17 cellular contexts compared by ENCODE assay signal in genomic region chr22:26615149-26615548, GRCh38. TPM values are rescaled to one million over a fixed set of nuclear protein-coding genes. Genes with fewer than 3 reads are reported as not detected.
DNase-seq lines count a peak whose midpoint lies in the region; ATAC-seq, FAIRE-seq and TF ChIP-seq lines count a peak whose summit lies in the region.
"Had no signal": no experiment of that assay in that cellular context is flagged by ENCODE, and none has a peak within 500 bp of the region (broad histone marks: within the 10 kb centered on the region; RNA-seq: fewer than 3 reads in every experiment).

No MANE protein-coding gene starts in this region.

- no peaks in the 10 kb centered on the region for H3K27me3 ChIP-seq in GM12878 (replicated peaks in 1 of 2; ENCODE audit: control insufficient read depth in 2 of 2, insufficient read depth in 2 of 2, low read length in 1 of 2)

- 16% methylated on average over 5 of the region's 5 CpGs for WGBS in GM12878 (ENCODE audit: insufficient coverage, insufficient replicate concordance, low lambda C conversion rate, missing lambda C conversion rate)

- DNase-seq in GM12864 (ENCODE audit: low read depth) (peak; percentile 64), GM12878 (ENCODE audit: low read depth, low spot score) (peak; percentile 48), RCC 7860 (ENCODE audit: low spot score) (no peak), NCI-H1436 (lab: John Stamatoyannopoulos, UW) (no peak), coronary artery (ENCODE audit: low spot score) (no peak)
- DNase-seq in activated naive CD4-positive, alpha-beta T cell treated with anti-CD3 and anti-CD28 coated beads, Interleukin-2, amount 50 U/mL, for 72 hours (ENCODE audit: low spot score in 2 of 2): no peak
- DNase-seq: activated CD4-positive, alpha-beta T cell treated with anti-CD3 and anti-CD28 coated beads for 4 hours; activated gamma-delta T cell; glutamatergic neuron; NCI-H2081; stimulated activated CD4-positive, alpha-beta T cell treated with anti-CD3 and anti-CD28 coated beads, Interleukin-4, amount 100 ng/mL, for 4 hours had no signal

- no TSS peak for BruUV-seq in GM12878 (replicated peaks; lab: Mats Ljungman, UMichigan)

- no peak for TF ChIP-seq POLR2A in GM12878 (IDR thresholded peaks at IDR 0.05; ENCODE audit: low read depth, low read length)

- no peaks in the 10 kb centered on the region for H3K36me3 ChIP-seq in GM12878 (ENCODE audit: control insufficient read depth in 2 of 2, insufficient read depth in 2 of 2, low read length in 1 of 2)
- H3K36me3 ChIP-seq: HAP-1 had no signal

- no peak overlapping the region for H3K4me3 ChIP-seq in GM12864 (ENCODE audit: low read depth, low read length)
- H3K4me3 ChIP-seq in GM12878: no peak overlapping the region
- no peak overlapping the region for H3K4me3 ChIP-seq in coronary artery
- H3K4me3 ChIP-seq: HAP-1 had no signal

- no peaks in the 10 kb centered on the region for H3K9me3 Mint-ChIP-seq in activated naive CD4-positive, alpha-beta T cell treated with anti-CD3 and anti-CD28 coated beads, Interleukin-2, amount 50 U/mL, for 72 hours
- H3K9me3 Mint-ChIP-seq: stimulated activated naive CD8-positive, alpha-beta T cell treated with anti-CD3 and anti-CD28 coated beads, Interleukin-15, Interleukin-2, amounts not matched to agents 100 ng/mL and 50 ng/mL, for 24 hours; T-cell had no signal

- SMC1A ChIA-PET in GM12878 (lab: Charles Lee; ENCODE audit: uncharacterized antibody, unreplicated experiment): interaction anchor here (1.1 kb wide), 1 partner anchor 9 kb away, joined by 3 read pairs; no protein-coding TSS in a partner anchor

- intact Hi-C loops in GM12878 (cut with micrococcal nuclease; ENCODE audit: unreplicated experiment): no loop called here

- peak; percentile 15 to 79; a peak in 2 of 4 replicates for TF ChIP-seq EP300 in GM12878 (IDR thresholded peaks at IDR 0.05; ENCODE audit: borderline replicate concordance in 1 of 2, control insufficient read depth in 1 of 2, low read depth in 2 of 2, low read length in 2 of 2)

- no peak for TF ChIP-seq CTCF in GM12864 (IDR thresholded peaks at IDR 0.05; ENCODE audit: low read depth, low read length, missing control alignments)
- TF ChIP-seq CTCF in GM12878 (IDR thresholded peaks at IDR 0.05 in 2 of 3, conservative IDR thresholded peaks at IDR 0.05 in 1 of 3; ENCODE audit: control insufficient read depth in 2 of 3, extremely low read depth in 1 of 3, insufficient read depth in 1 of 3, low read depth in 3 of 3, low read length in 3 of 3): no peak
- TF ChIP-seq CTCF in coronary artery (IDR thresholded peaks at IDR 0.05): no peak

- H3K4me1 ChIP-seq in GM12878 (ENCODE audit: control insufficient read depth, insufficient read depth, low read length): peaks cover 29% of the 10 kb centered on the region
- H3K4me1 ChIP-seq: HAP-1 had no signal

- no peaks in the 10 kb centered on the region for H3K36me3 Mint-ChIP-seq in activated naive CD4-positive, alpha-beta T cell treated with anti-CD3 and anti-CD28 coated beads, Interleukin-2, amount 50 U/mL, for 72 hours
- H3K36me3 Mint-ChIP-seq: T-cell had no signal

- no peak for TF ChIP-seq RAD21 in GM12878 (IDR thresholded peaks at IDR 0.05; ENCODE audit: insufficient read depth, low read depth, low read length)

- CTCF ChIA-PET in GM12878 (lab: Yijun Ruan, JAX): no interaction called here

- in situ Hi-C loops in GM12878 (cut with MboI): no loop called here

- H3K79me2 ChIP-seq in GM12878 (ENCODE audit: control insufficient read depth, insufficient read depth, low read length): no peaks in the 10 kb centered on the region

- H3K27ac ChIP-seq in GM12878 (ENCODE audit: control insufficient read depth, insufficient read depth) (no peak overlapping the region), coronary artery (no peak overlapping the region)

- peak overlapping the region; percentile 17; the same call in 1 of the 2 replicates for H3K4me2 ChIP-seq in GM12878 (ENCODE audit: control insufficient read depth, insufficient read depth)

- H3K9ac ChIP-seq in GM12878 (ENCODE audit: control insufficient read depth, insufficient read depth, low read length): no peak overlapping the region

- ATAC-seq in GM19452 (IDR thresholded peaks at IDR 0.05; ENCODE audit: unreplicated experiment) (peak; percentile 63), HG03378 (IDR thresholded peaks at IDR 0.05; ENCODE audit: unreplicated experiment) (peak; percentile 54), GM12878 (peak; percentile 61)
- ATAC-seq in activated naive CD4-positive, alpha-beta T cell treated with anti-CD3 and anti-CD28 coated beads, Interleukin-2, amount 50 U/mL, for 72 hours: no peak
- ATAC-seq: T-cell had no signal

- H3K9me3 ChIP-seq in GM12878 (replicated peaks; ENCODE audit: control insufficient read depth, insufficient read depth, low read length): no peaks in the 10 kb centered on the region
- H3K9me3 ChIP-seq: HAP-1 had no signal

- peak overlapping the region; percentile 20; the same call in 1 of the 2 replicates for H2AFZ ChIP-seq in GM12878 (ENCODE audit: control insufficient read depth, low read depth, low read length)

- H4K20me1 ChIP-seq in GM12878 (ENCODE audit: control insufficient read depth, insufficient read depth): no peaks in the 10 kb centered on the region

- FAIRE-seq in GM12878 (lab: Jason Lieb, UNC) (no peak), RCC 7860 (lab: Jason Lieb, UNC) (no peak)

- POLR2A ChIA-PET in GM12878 (lab: Charles Lee): no interaction called here

- no peak overlapping the region for H3K27ac Mint-ChIP-seq in activated naive CD4-positive, alpha-beta T cell treated with anti-CD3 and anti-CD28 coated beads, Interleukin-2, amount 50 U/mL, for 72 hours
- H3K27ac Mint-ChIP-seq: stimulated activated naive CD8-positive, alpha-beta T cell treated with anti-CD3 and anti-CD28 coated beads, Interleukin-15, Interleukin-2, amounts not matched to agents 100 ng/mL and 50 ng/mL, for 24 hours; T-cell had no signal

- RAD21 ChIA-PET in GM12878 (lab: Charles Lee; ENCODE audit: unreplicated experiment): interaction anchor here (0.7 to 1.0 kb wide), 2 partner anchors 23 to 285 kb away, joined by 3 read pairs; no protein-coding TSS in a partner anchor

RNA-seq across cellular contexts. Expression of gene CRYBB1, which starts 2.7 kb away (rescaled TPM):
- not detected in 2 replicates for total RNA-seq in GM12878 (2013; cell fraction: nucleolus; rRNA removed)
- total RNA-seq in GM12878 (2014; rRNA removed) (0.11 TPM in 1 of 2 replicates, not detected in the other), GM12878 (2014; rRNA removed; fragmentation: Illumina TruSeq; extraction: Trizol) (not detected in 2 replicates), GM12878 (2021) (0.64 TPM in 1 of 2 replicates, not detected in the other)
- polyA plus RNA-seq in GM12878 (2011; ENCODE audit: low read depth): not detected
- polyA plus RNA-seq in GM12878 (2011; rRNA removed) (not detected in 2 replicates), GM12878 (2014; fragmentation: Illumina TruSeq; extraction: Trizol) (0.09 TPM in 1 of 2 replicates, not detected in the other), GM12878 (2014; fragmentation: Nextera tagmentation; extraction: Ambion mirVana) (under 1 TPM in 1 of 2 experiments, not detected in 1; 0.23 TPM), GM12878 (2014; rRNA removed) (0.13 TPM in 1 of 2 replicates, not detected in the other), GM12878 (2016; fragmentation: Nextera tagmentation; extraction: Ambion mirVana) (under 1 TPM in 1 of 2 experiments, not detected in 1; 0.32 TPM)
- 0.12 TPM in 1 of 2 replicates, not detected in the other for polyA plus RNA-seq in GM12878 (2011; cell fraction: cytosol; rRNA removed)
- polyA plus RNA-seq in GM12878 (2011; cell fraction: nucleus; rRNA removed): not detected in 2 replicates
- not detected in 2 replicates for polyA plus RNA-seq in GM12878 (2012)
- not detected in 2 replicates for polyA minus RNA-seq in GM12878 (2011; rRNA and poly(A)+ RNA removed)
- polyA minus RNA-seq in GM12878 (2011; cell fraction: cytosol; rRNA and poly(A)+ RNA removed): not detected in 2 replicates
- polyA minus RNA-seq in GM12878 (2011; cell fraction: nucleus; rRNA and poly(A)+ RNA removed): not detected in 2 replicates
- total RNA-seq in activated naive CD4-positive, alpha-beta T cell treated with anti-CD3 and anti-CD28 coated beads, Interleukin-2, amount 50 U/mL, for 72 hours: not detected
- total RNA-seq: kidney epithelial cell, T-cell had no signal

RNA-seq across cellular contexts. Expression of gene CRYBA4, which starts 6.6 kb away (rescaled TPM):
- total RNA-seq in GM12878 (2013; cell fraction: nucleolus; rRNA removed): not detected in 2 replicates
- total RNA-seq in GM12878 (2014; rRNA removed) (0.17 TPM in 1 of 2 replicates, not detected in the other), GM12878 (2014; rRNA removed; fragmentation: Illumina TruSeq; extraction: Trizol) (not detected in 2 replicates), GM12878 (2021) (not detected in 2 replicates)
- polyA plus RNA-seq in GM12878 (2011; ENCODE audit: low read depth): not detected
- polyA plus RNA-seq in GM12878 (2011; rRNA removed) (0.12 TPM in 2 replicates), GM12878 (2014; fragmentation: Illumina TruSeq; extraction: Trizol) (not detected in 2 replicates), GM12878 (2014; fragmentation: Nextera tagmentation; extraction: Ambion mirVana) (not detected), GM12878 (2014; rRNA removed) (not detected in 2 replicates), GM12878 (2016; fragmentation: Nextera tagmentation; extraction: Ambion mirVana) (not detected)
- polyA plus RNA-seq in GM12878 (2011; cell fraction: cytosol; rRNA removed): 0.18 and 0.28 TPM in 2 replicates
- polyA plus RNA-seq in GM12878 (2011; cell fraction: nucleus; rRNA removed): 0.31 and 0.48 TPM in 2 replicates
- polyA plus RNA-seq in GM12878 (2012): 0.21 TPM in 1 of 2 replicates, not detected in the other
- polyA minus RNA-seq in GM12878 (2011; rRNA and poly(A)+ RNA removed): 0.41 TPM in 1 of 2 replicates, not detected in the other
- polyA minus RNA-seq in GM12878 (2011; cell fraction: cytosol; rRNA and poly(A)+ RNA removed): not detected in 2 replicates
- not detected in 2 replicates for polyA minus RNA-seq in GM12878 (2011; cell fraction: nucleus; rRNA and poly(A)+ RNA removed)
- total RNA-seq in activated naive CD4-positive, alpha-beta T cell treated with anti-CD3 and anti-CD28 coated beads, Interleukin-2, amount 50 U/mL, for 72 hours: not detected
- total RNA-seq: kidney epithelial cell, T-cell had no signal

RNA-seq across cellular contexts. Expression of gene TPST2, which starts 25.2 kb away (rescaled TPM):
- total RNA-seq in GM12878 (2013; cell fraction: nucleolus; rRNA removed): 58.0 and 65.5 TPM in 2 replicates
- total RNA-seq in GM12878 (2014; rRNA removed): 29.0 and 29.5 TPM in 2 replicates
- 13.0 and 13.2 TPM in 2 replicates for total RNA-seq in GM12878 (2014; rRNA removed; fragmentation: Illumina TruSeq; extraction: Trizol)
- 31.2 and 32.2 TPM in 2 replicates for total RNA-seq in GM12878 (2021)
- polyA plus RNA-seq in GM12878 (2011; ENCODE audit: low read depth): 8.5 TPM
- polyA plus RNA-seq in GM12878 (2011; rRNA removed): 22.2 and 28.2 TPM in 2 replicates
- polyA plus RNA-seq in GM12878 (2011; cell fraction: cytosol; rRNA removed): 43.5 and 61.0 TPM in 2 replicates
- polyA plus RNA-seq in GM12878 (2011; cell fraction: nucleus; rRNA removed): 39.0 and 39.3 TPM in 2 replicates
- 17.9 and 22.2 TPM in 2 replicates for polyA plus RNA-seq in GM12878 (2012)
- polyA plus RNA-seq in GM12878 (2014; fragmentation: Illumina TruSeq; extraction: Trizol): 11.4 and 16.4 TPM in 2 replicates
- polyA plus RNA-seq in GM12878 (2014; fragmentation: Nextera tagmentation; extraction: Ambion mirVana): 10 to 100 TPM in 1 of 2 experiments, 1 to 10 TPM in 1; 6.3 to 10.7 TPM
- polyA plus RNA-seq in GM12878 (2014; rRNA removed): 30.0 and 33.7 TPM in 2 replicates
- polyA plus RNA-seq in GM12878 (2016; fragmentation: Nextera tagmentation; extraction: Ambion mirVana): 10 to 100 TPM; 28.5 to 28.7 TPM
- polyA minus RNA-seq in GM12878 (2011; rRNA and poly(A)+ RNA removed): 28.5 and 34.7 TPM in 2 replicates
- polyA minus RNA-seq in GM12878 (2011; cell fraction: cytosol; rRNA and poly(A)+ RNA removed): 14.4 and 15.2 TPM in 2 replicates
- polyA minus RNA-seq in GM12878 (2011; cell fraction: nucleus; rRNA and poly(A)+ RNA removed): 9.4 and 20.6 TPM in 2 replicates
- total RNA-seq in activated naive CD4-positive, alpha-beta T cell treated with anti-CD3 and anti-CD28 coated beads, Interleukin-2, amount 50 U/mL, for 72 hours: 10 to 100 TPM; 15.4 to 26.9 TPM

RNA-seq across cellular contexts. Expression of gene MIAT, which starts 42.2 kb away (rescaled TPM):
- 13.9 and 14.0 TPM in 2 replicates for total RNA-seq in GM12878 (2013; cell fraction: nucleolus; rRNA removed)
- total RNA-seq in GM12878 (2014; rRNA removed): 5.2 and 5.9 TPM in 2 replicates
- total RNA-seq in GM12878 (2014; rRNA removed; fragmentation: Illumina TruSeq; extraction: Trizol): 6.7 and 7.7 TPM in 2 replicates
- total RNA-seq in GM12878 (2021): 9.9 and 11.7 TPM in 2 replicates
- 9.0 TPM for polyA plus RNA-seq in GM12878 (2011; ENCODE audit: low read depth)
- polyA plus RNA-seq in GM12878 (2011; rRNA removed): 1.8 and 1.9 TPM in 2 replicates
- polyA plus RNA-seq in GM12878 (2011; cell fraction: cytosol; rRNA removed): 0.80 and 1.2 TPM in 2 replicates
- polyA plus RNA-seq in GM12878 (2011; cell fraction: nucleus; rRNA removed): 8.6 and 9.9 TPM in 2 replicates
- 9.7 and 12.5 TPM in 2 replicates for polyA plus RNA-seq in GM12878 (2012)
- 12.4 and 14.7 TPM in 2 replicates for polyA plus RNA-seq in GM12878 (2014; fragmentation: Illumina TruSeq; extraction: Trizol)
- polyA plus RNA-seq in GM12878 (2014; fragmentation: Nextera tagmentation; extraction: Ambion mirVana): under 1 TPM; 0.39 to 0.51 TPM
- polyA plus RNA-seq in GM12878 (2014; rRNA removed): 13.7 and 16.0 TPM in 2 replicates
- polyA plus RNA-seq in GM12878 (2016; fragmentation: Nextera tagmentation; extraction: Ambion mirVana): 1 to 10 TPM; 2.2 to 3.4 TPM
- polyA minus RNA-seq in GM12878 (2011; rRNA and poly(A)+ RNA removed): 2.8 and 5.1 TPM in 2 replicates
- 0.53 and 0.73 TPM in 2 replicates for polyA minus RNA-seq in GM12878 (2011; cell fraction: cytosol; rRNA and poly(A)+ RNA removed)
- polyA minus RNA-seq in GM12878 (2011; cell fraction: nucleus; rRNA and poly(A)+ RNA removed): 6.3 and 6.9 TPM in 2 replicates
- total RNA-seq in activated naive CD4-positive, alpha-beta T cell treated with anti-CD3 and anti-CD28 coated beads, Interleukin-2, amount 50 U/mL, for 72 hours: 100 to 1,000 TPM in 1 of 2 donors, 10 to 100 TPM in 1; 11.4 to 138 TPM

Comparison
In these comparisons a context has a peak if more than half of its experiments do, and no peak if none do; other contexts are left out.
1. DNase-seq: peak in GM12864 (single experiment) and GM12878 (single experiment); none in RCC 7860 (single experiment), NCI-H1436 (single experiment), activated naive CD4-positive, alpha-beta T cell treated with anti-CD3 and anti-CD28 coated beads, Interleukin-2, amount 50 U/mL, for 72 hours (0 of 2) and coronary artery (single experiment).
2. ATAC-seq: peak in GM19452 (single experiment), HG03378 (single experiment) and GM12878 (single experiment); none in activated naive CD4-positive, alpha-beta T cell treated with anti-CD3 and anti-CD28 coated beads, Interleukin-2, amount 50 U/mL, for 72 hours (0 of 2).